Comparison of ENCODE assay signal across 8 cellular contexts in the genomic region with DNA sequence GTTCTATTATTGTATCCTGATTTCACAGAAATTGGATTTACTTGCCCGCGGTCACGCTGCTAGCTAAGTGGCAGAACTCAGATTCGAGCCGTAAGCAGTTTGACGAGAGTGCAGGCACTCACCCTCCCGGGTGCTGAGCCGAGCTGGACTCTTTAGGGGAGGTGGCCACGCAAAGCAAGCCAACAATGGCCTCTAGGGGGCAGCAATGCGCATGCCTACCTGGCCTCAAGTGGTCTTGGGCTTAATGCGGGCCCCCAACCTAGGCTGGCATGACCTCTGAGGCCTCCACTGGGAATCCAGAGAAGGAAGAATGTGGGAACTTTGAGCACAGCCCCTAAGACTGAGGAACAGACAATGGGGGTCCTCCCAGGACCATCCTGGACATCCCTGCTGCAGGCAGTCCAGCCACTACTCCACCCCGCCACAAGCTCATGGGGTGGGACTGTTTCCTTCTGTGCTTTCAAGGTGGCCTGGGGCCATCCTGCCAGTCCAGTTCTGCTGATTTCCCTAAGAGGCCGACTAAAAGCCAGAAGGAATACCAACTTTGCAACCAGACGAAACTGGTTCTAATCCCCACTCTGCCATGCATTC.
DNase-seq lines count a peak whose midpoint lies in the region; TF ChIP-seq lines count a peak whose summit lies in the region.

No MANE protein-coding gene starts in this region.

- H3K9me3 ChIP-seq in prostate gland, result no peaks in the 10 kb centered on the region

- no peaks in the 10 kb centered on the region for H3K27me3 ChIP-seq in prostate gland (replicated peaks; ENCODE audit: insufficient read depth)

- no peak for TF ChIP-seq POLR2A in prostate gland (IDR thresholded peaks at IDR 0.05)

- DNase-seq in ELF-1 (ENCODE audit: low read depth, low spot score) (peak; percentile 81), NCI-H2196 treated with DMSO at 0.1 percent for 48 hours (lab: John Stamatoyannopoulos, UW; ENCODE audit: unreplicated experiment) (peak; percentile 1), globus pallidus (ENCODE audit: low spot score) (peak; percentile 35), prostate gland (ENCODE audit: low spot score) (peak; percentile 14), OCI-M2 (lab: John Stamatoyannopoulos, UW; ENCODE audit: unreplicated experiment) (no peak), KG1 (lab: John Stamatoyannopoulos, UW) (no peak), COLO829 (ENCODE audit: low spot score) (no peak)
- peak; percentile 68 for DNase-seq in activated T-cell treated with anti-CD3 and anti-CD28 coated beads, Interleukin-2, amount 50 U/mL, for 1 hour

- intact Hi-C loops in prostate gland (cut with DNase I), result no loop called here

- WGBS in prostate gland, result 63% methylated on average over 13 of the region's 14 CpGs

- H3K36me3 ChIP-seq in prostate gland, result no peaks in the 10 kb centered on the region

- H3K4me1 ChIP-seq in prostate gland (replicated peaks), result no peaks in the 10 kb centered on the region

- no peak overlapping the region for H3K4me3 ChIP-seq in prostate gland

- H3K27ac ChIP-seq in prostate gland, result no peak overlapping the region

- peak; percentile 22 to 54 (median 39) for TF ChIP-seq CTCF in prostate gland (IDR thresholded peaks at IDR 0.05)

Comparison
In these comparisons a context has a peak if more than half of its experiments do, and no peak if none do; other contexts are left out.
1. DNase-seq: peak in ELF-1 (single experiment), NCI-H2196 treated with DMSO at 0.1 percent for 48 hours (single experiment), activated T-cell treated with anti-CD3 and anti-CD28 coated beads, Interleukin-2, amount 50 U/mL, for 1 hour (single experiment), globus pallidus (single experiment) and prostate gland (single experiment); none in OCI-M2 (single experiment), KG1 (single experiment) and COLO829 (single experiment).